4 cellular contexts compared by ENCODE assay signal in genomic region chr16:15382805-15383204, GRCh38. TPM values are rescaled to one million over a fixed set of nuclear protein-coding genes. Genes with fewer than 3 reads are reported as not detected.
"Had no signal": no experiment of that assay in that cellular context is flagged by ENCODE, and none has a peak within 500 bp of the region (broad histone marks: within the 10 kb centered on the region; RNA-seq: fewer than 3 reads in every experiment).

No MANE protein-coding gene starts in this region.

RNA-seq across cellular contexts. Expression of gene NPIPA5, which starts 4.7 kb away (rescaled TPM):
- total RNA-seq: smooth muscle cell had no signal

RNA-seq across cellular contexts. Expression of gene MPV17L, which starts 12.7 kb away (rescaled TPM):
- total RNA-seq: activated T-helper 17 cell treated with anti-CD3 and anti-CD28 coated beads, Interleukin-2, amount 50 U/mL, for 72 hours; smooth muscle cell; T-helper 1 cell treated with Interleukin-12 subunit alpha and Interleukin-12 subunit beta and Interleukin-4 antibody, amounts not matched to agents 30 ng/mL and 1 ng/mL, for 36 hours had no signal
- polyA plus RNA-seq: naive thymus-derived CD4-positive, alpha-beta T cell; smooth muscle cell had no signal
